9 cellular contexts compared by ENCODE assay signal in the genomic region with DNA sequence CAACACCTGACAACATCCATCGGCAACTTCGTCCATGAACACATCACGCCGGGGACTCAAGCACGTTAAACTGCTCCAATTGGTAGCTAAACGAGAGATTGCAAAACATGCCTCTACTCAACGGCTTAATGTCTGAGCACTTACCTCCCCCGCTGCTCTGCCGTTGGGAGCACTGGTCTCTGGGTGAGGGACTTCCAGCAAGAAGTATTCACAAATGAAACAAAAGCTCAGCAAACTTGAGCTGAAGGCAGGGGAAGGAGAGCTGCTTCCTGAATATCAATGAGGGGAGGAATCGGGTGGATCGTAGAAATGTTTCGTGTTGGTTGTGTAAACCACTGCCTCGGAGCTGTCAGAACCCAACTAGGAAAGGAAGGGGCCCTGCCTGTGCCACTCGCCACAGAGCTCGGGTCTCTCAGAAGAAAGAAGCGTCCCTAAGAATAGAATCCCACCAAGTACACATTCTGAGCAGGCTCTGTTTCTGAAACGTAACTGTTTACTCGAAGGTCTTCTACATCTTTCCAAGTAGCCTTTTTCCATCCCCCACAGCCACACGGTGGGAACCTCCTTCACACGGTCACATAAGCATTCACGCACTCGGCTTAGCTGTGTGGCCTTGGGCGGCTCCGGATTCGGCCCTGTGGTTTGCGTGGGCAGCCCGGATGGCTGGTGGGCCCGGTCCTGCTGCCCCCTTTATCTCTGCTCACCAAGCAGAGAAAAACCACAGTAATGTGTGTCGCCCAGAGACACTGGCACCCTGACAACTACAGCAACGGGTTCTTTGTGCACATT. TPM values are rescaled to one million over a fixed set of nuclear protein-coding genes. Genes with fewer than 3 reads are reported as not detected.
DNase-seq lines count a peak whose midpoint lies in the region; ATAC-seq and TF ChIP-seq lines count a peak whose summit lies in the region.
"Had no signal": no experiment of that assay in that cellular context is flagged by ENCODE, and none has a peak within 500 bp of the region (broad histone marks: within the 10 kb centered on the region; RNA-seq: fewer than 3 reads in every experiment).

A gene (minus strand): TSS at position 216 of the 789 bp plus-strand sequence. CDS start 524 bp downstream, outside the sequence.

- no peaks in the 10 kb centered on the region for H4K20me1 ChIP-seq in hepatocyte (ENCODE audit: insufficient read depth, poor library complexity, severe bottlenecking)

- no peak within 1 kb of the TSS for H3K4me3 ChIP-seq in hepatocyte
- peak within 1 kb of the TSS; percentile 14 for H3K4me3 ChIP-seq in upper lobe of right lung

- H3K27me3 Mint-ChIP-seq in activated B cell treated with CpG ODN at 0.5 μM for 24 hours = peaks cover 31% of the 10 kb centered on the region

- H3K9me3 ChIP-seq in hepatocyte (ENCODE audit: low read depth) = no peaks in the 10 kb centered on the region
- H3K9me3 ChIP-seq in upper lobe of right lung = no peaks in the 10 kb centered on the region

- H3K27ac ChIP-seq in hepatocyte (no peak within 1 kb of the TSS), upper lobe of right lung (peak within 1 kb of the TSS; percentile 3)

- 46% methylated on average over 30 of the region's 30 CpGs for WGBS in hepatocyte (ENCODE audit: low lambda C conversion rate, missing lambda C conversion rate)

- H3K36me3 ChIP-seq in hepatocyte (replicated peaks; ENCODE audit: insufficient read depth, low read depth) (no peaks in the 10 kb centered on the region), upper lobe of right lung (no peaks in the 10 kb centered on the region)

- H3K27ac Mint-ChIP-seq in activated B cell treated with CpG ODN at 0.5 μM for 24 hours = no peak within 1 kb of the TSS

- peak; percentile 74 for DNase-seq in cardiac septum (ENCODE audit: low spot score)
- no peak for DNase-seq in left cardiac atrium
- DNase-seq in activated B cell treated with CpG ODN at 0.5 μM for 24 hours = no peak
- DNase-seq in hepatocyte (ENCODE audit: low spot score) = no peak
- DNase-seq in upper lobe of right lung = no peak
- no peak for DNase-seq in stimulated activated CD4-positive, alpha-beta T cell treated with anti-CD3 and anti-CD28 coated beads, Interleukin-2, amount 100 ng/mL, for 48 hours
- no peak for DNase-seq in NCI-H446 (lab: John Stamatoyannopoulos, UW)

- peak within 1 kb of the TSS; percentile 67 for H3K4me3 Mint-ChIP-seq in activated B cell treated with CpG ODN at 0.5 μM for 24 hours

- CTCF ChIA-PET in activated B cell treated with CpG ODN at 0.5 μM for 24 hours (lab: Charles Lee) = interaction anchor here (0.8 to 0.9 kb wide), 2 partner anchors 55 to 318 kb away, joined by 3 to 4 read pairs; no protein-coding TSS in a partner anchor

- no peak within 1 kb of the TSS for H3K4me2 ChIP-seq in hepatocyte

- H3K27me3 ChIP-seq in hepatocyte (no peaks in the 10 kb centered on the region), upper lobe of right lung (peaks cover 8% of the 10 kb centered on the region)

- peaks cover 39% of the 10 kb centered on the region for H3K4me1 ChIP-seq in hepatocyte (ENCODE audit: insufficient read depth)
- H3K4me1 ChIP-seq in upper lobe of right lung = peaks cover 8% of the 10 kb centered on the region

- ATAC-seq in left cardiac atrium = no peak
- no peak for ATAC-seq in activated B cell treated with CpG ODN at 0.5 μM for 24 hours (ENCODE audit: low read depth)
- peak; percentile 19 for ATAC-seq in upper lobe of right lung
- ATAC-seq in GM18498 (IDR thresholded peaks at IDR 0.05; ENCODE audit: unreplicated experiment) = no peak

- H3K36me3 Mint-ChIP-seq in activated B cell treated with CpG ODN at 0.5 μM for 24 hours (ENCODE audit: low read depth) = peaks cover 4% of the 10 kb centered on the region

- TF ChIP-seq CTCF in activated B cell treated with CpG ODN at 0.5 μM for 24 hours (IDR thresholded peaks at IDR 0.05) = no peak
- no peak for TF ChIP-seq CTCF in hepatocyte (IDR thresholded peaks at IDR 0.05; ENCODE audit: poor library complexity)
- no peak for TF ChIP-seq CTCF in upper lobe of right lung (IDR thresholded peaks at IDR 0.05)

- no peaks in the 10 kb centered on the region for H3K79me2 ChIP-seq in hepatocyte

- intact Hi-C loops in cardiac septum (cut with DNase I) (no loop called here), left cardiac atrium (cut with DNase I) (no loop called here), activated B cell treated with CpG ODN at 0.5 μM for 24 hours (cut with micrococcal nuclease) (no loop called here), upper lobe of right lung (cut with DNase I) (no loop called here)

- H2AFZ ChIP-seq in hepatocyte = peak within 1 kb of the TSS; percentile 6

- H3K4me1 Mint-ChIP-seq in activated B cell treated with CpG ODN at 0.5 μM for 24 hours = peaks cover 5% of the 10 kb centered on the region

- POLR2A ChIA-PET in activated B cell treated with CpG ODN at 0.5 μM for 24 hours (lab: Charles Lee) = no interaction called here

- no peaks in the 10 kb centered on the region for H3K9me2 ChIP-seq in hepatocyte (replicated peaks; ENCODE audit: insufficient read depth)

- peaks cover 9% of the 10 kb centered on the region for H3K9me3 Mint-ChIP-seq in activated B cell treated with CpG ODN at 0.5 μM for 24 hours

RNA-seq across cellular contexts. Expression of the gene that starts here (rescaled TPM):
- total RNA-seq in cardiac septum (0.13 TPM), left cardiac atrium (under 1 TPM; 0.29 to 0.41 TPM), activated B cell treated with CpG ODN at 0.5 μM for 24 hours (not detected in 2 replicates), hepatocyte (3.7 and 8.2 TPM in 2 replicates), upper lobe of right lung (2.3 TPM)
- 3.3 and 3.4 TPM in 2 replicates for polyA plus RNA-seq in hepatocyte
- total RNA-seq: endothelial cell of umbilical vein had no signal
- polyA plus RNA-seq: endothelial cell of umbilical vein had no signal

Comparison
In these comparisons a context has a peak if more than half of its experiments do, and no peak if none do; other contexts are left out.
1. Peak in DNase-seq in cardiac septum; RNA of the gene not detected or under 1 TPM.